Comparison of ENCODE assay signal across 1 cellular context in the genomic region with DNA sequence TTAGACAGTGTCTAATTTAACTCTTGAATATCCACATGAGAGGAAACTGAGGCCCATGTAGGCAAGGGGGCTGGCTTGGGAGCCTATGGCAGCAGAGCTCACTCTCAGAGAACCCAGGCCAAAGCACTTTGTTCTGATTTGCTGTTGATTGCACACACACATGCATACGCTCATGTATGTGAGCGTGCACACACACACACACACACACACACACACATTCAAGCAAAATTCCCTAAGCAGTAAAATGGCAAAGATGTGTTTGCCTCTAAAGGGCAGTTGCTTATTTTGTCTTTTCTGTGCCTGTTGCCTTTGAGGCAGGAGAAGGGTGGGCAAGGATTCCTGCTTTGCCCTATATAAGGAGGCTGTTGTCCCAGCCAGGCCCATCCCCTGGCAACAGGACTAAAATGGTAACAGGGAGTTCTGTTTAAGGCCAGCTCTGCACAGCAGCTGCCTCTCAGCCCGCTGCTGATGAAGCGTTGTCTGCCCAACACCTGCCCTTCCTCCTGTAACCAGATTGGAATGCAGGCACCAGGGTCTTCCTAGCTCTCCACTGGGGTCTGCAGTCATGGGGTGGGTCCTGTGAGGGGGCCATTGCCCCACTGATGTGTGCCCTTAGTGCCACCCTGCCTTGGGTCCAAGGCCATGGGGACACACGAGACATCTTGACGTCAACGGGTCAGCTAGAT.
TF ChIP-seq lines count a peak whose summit lies in the region.

No MANE protein-coding gene starts in this region.

TF ChIP-seq in HepG2, 621 proteins besides CTCF, POLR2A, EP300 and RAD21:
- TF ChIP-seq, protein P1, sequence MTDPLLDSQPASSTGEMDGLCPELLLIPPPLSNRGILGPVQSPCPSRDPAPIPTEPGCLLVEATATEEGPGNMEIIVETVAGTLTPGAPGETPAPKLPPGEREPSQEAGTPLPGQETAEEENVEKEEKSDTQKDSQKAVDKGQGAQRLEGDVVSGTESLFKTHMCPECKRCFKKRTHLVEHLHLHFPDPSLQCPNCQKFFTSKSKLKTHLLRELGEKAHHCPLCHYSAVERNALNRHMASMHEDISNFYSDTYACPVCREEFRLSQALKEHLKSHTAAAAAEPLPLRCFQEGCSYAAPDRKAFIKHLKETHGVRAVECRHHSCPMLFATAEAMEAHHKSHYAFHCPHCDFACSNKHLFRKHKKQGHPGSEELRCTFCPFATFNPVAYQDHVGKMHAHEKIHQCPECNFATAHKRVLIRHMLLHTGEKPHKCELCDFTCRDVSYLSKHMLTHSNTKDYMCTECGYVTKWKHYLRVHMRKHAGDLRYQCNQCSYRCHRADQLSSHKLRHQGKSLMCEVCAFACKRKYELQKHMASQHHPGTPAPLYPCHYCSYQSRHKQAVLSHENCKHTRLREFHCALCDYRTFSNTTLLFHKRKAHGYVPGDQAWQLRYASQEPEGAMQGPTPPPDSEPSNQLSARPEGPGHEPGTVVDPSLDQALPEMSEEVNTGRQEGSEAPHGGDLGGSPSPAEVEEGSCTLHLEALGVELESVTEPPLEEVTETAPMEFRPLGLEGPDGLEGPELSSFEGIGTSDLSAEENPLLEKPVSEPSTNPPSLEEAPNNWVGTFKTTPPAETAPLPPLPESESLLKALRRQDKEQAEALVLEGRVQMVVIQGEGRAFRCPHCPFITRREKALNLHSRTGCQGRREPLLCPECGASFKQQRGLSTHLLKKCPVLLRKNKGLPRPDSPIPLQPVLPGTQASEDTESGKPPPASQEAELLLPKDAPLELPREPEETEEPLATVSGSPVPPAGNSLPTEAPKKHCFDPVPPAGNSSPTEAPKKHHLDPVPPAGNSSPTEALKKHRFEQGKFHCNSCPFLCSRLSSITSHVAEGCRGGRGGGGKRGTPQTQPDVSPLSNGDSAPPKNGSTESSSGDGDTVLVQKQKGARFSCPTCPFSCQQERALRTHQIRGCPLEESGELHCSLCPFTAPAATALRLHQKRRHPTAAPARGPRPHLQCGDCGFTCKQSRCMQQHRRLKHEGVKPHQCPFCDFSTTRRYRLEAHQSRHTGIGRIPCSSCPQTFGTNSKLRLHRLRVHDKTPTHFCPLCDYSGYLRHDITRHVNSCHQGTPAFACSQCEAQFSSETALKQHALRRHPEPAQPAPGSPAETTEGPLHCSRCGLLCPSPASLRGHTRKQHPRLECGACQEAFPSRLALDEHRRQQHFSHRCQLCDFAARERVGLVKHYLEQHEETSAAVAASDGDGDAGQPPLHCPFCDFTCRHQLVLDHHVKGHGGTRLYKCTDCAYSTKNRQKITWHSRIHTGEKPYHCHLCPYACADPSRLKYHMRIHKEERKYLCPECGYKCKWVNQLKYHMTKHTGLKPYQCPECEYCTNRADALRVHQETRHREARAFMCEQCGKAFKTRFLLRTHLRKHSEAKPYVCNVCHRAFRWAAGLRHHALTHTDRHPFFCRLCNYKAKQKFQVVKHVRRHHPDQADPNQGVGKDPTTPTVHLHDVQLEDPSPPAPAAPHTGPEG (CRISPR knock-in tag; IDR thresholded peaks at IDR 0.05) = no peak
- TF ChIP-seq PPARG (CRISPR knock-in tag; conservative IDR thresholded peaks at IDR 0.05) (no peak), ZNF564 (CRISPR knock-in tag; IDR thresholded peaks at IDR 0.05) (no peak), KDM6A (CRISPR knock-in tag; IDR thresholded peaks at IDR 0.05; ENCODE audit: low read depth) (no peak), ATF1 (CRISPR knock-in tag; IDR thresholded peaks at IDR 0.05) (no peak), ZNF569 (CRISPR knock-in tag; IDR thresholded peaks at IDR 0.05; ENCODE audit: borderline replicate concordance) (no peak), PHF20 (CRISPR knock-in tag; IDR thresholded peaks at IDR 0.05) (no peak), NR2C2 (CRISPR knock-in tag; IDR thresholded peaks at IDR 0.05; ENCODE audit: borderline replicate concordance) (no peak), NBN (conservative IDR thresholded peaks at IDR 0.05) (no peak), ZFP36 (IDR thresholded peaks at IDR 0.05; ENCODE audit: borderline replicate concordance, low read depth, low read length, partially characterized antibody) (no peak), YEATS4 (CRISPR knock-in tag; IDR thresholded peaks at IDR 0.05; ENCODE audit: borderline replicate concordance) (no peak)
- TF ChIP-seq, protein P2, sequence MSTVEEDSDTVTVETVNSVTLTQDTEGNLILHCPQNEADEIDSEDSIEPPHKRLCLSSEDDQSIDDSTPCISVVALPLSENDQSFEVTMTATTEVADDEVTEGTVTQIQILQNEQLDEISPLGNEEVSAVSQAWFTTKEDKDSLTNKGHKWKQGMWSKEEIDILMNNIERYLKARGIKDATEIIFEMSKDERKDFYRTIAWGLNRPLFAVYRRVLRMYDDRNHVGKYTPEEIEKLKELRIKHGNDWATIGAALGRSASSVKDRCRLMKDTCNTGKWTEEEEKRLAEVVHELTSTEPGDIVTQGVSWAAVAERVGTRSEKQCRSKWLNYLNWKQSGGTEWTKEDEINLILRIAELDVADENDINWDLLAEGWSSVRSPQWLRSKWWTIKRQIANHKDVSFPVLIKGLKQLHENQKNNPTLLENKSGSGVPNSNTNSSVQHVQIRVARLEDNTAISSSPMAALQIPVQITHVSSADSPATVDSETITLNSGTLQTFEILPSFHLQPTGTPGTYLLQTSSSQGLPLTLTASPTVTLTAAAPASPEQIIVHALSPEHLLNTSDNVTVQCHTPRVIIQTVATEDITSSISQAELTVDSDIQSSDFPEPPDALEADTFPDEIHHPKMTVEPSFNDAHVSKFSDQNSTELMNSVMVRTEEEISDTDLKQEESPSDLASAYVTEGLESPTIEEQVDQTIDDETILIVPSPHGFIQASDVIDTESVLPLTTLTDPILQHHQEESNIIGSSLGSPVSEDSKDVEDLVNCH (CRISPR knock-in tag; IDR thresholded peaks at IDR 0.05) = no peak
- TF ChIP-seq, protein P3, sequence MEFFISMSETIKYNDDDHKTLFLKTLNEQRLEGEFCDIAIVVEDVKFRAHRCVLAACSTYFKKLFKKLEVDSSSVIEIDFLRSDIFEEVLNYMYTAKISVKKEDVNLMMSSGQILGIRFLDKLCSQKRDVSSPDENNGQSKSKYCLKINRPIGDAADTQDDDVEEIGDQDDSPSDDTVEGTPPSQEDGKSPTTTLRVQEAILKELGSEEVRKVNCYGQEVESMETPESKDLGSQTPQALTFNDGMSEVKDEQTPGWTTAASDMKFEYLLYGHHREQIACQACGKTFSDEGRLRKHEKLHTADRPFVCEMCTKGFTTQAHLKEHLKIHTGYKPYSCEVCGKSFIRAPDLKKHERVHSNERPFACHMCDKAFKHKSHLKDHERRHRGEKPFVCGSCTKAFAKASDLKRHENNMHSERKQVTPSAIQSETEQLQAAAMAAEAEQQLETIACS (CRISPR knock-in tag; IDR thresholded peaks at IDR 0.05) = no peak
- TF ChIP-seq, protein P4, sequence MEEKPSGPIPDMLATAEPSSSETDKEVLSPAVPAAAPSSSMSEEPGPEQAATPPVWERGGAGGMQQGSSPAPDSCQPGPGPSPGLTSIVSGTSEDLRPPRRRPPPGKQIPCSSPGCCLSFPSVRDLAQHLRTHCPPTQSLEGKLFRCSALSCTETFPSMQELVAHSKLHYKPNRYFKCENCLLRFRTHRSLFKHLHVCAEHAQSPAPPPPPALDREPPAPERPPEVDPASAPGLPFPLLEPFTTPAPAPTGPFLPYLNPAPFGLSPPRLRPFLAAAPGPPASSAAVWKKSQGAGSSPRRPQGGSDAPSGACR (CRISPR knock-in tag; IDR thresholded peaks at IDR 0.05) = no peak
- TF ChIP-seq, protein P5, sequence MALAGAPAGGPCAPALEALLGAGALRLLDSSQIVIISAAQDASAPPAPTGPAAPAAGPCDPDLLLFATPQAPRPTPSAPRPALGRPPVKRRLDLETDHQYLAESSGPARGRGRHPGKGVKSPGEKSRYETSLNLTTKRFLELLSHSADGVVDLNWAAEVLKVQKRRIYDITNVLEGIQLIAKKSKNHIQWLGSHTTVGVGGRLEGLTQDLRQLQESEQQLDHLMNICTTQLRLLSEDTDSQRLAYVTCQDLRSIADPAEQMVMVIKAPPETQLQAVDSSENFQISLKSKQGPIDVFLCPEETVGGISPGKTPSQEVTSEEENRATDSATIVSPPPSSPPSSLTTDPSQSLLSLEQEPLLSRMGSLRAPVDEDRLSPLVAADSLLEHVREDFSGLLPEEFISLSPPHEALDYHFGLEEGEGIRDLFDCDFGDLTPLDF (CRISPR knock-in tag; IDR thresholded peaks at IDR 0.05) = no peak
- TF ChIP-seq, protein P6, sequence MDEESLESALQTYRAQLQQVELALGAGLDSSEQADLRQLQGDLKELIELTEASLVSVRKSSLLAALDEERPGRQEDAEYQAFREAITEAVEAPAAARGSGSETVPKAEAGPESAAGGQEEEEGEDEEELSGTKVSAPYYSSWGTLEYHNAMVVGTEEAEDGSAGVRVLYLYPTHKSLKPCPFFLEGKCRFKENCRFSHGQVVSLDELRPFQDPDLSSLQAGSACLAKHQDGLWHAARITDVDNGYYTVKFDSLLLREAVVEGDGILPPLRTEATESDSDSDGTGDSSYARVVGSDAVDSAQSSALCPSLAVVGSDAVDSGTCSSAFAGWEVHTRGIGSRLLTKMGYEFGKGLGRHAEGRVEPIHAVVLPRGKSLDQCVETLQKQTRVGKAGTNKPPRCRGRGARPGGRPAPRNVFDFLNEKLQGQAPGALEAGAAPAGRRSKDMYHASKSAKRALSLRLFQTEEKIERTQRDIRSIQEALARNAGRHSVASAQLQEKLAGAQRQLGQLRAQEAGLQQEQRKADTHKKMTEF (CRISPR knock-in tag; IDR thresholded peaks at IDR 0.05) = no peak
